8 cellular contexts compared by ENCODE assay signal in the genomic region with DNA sequence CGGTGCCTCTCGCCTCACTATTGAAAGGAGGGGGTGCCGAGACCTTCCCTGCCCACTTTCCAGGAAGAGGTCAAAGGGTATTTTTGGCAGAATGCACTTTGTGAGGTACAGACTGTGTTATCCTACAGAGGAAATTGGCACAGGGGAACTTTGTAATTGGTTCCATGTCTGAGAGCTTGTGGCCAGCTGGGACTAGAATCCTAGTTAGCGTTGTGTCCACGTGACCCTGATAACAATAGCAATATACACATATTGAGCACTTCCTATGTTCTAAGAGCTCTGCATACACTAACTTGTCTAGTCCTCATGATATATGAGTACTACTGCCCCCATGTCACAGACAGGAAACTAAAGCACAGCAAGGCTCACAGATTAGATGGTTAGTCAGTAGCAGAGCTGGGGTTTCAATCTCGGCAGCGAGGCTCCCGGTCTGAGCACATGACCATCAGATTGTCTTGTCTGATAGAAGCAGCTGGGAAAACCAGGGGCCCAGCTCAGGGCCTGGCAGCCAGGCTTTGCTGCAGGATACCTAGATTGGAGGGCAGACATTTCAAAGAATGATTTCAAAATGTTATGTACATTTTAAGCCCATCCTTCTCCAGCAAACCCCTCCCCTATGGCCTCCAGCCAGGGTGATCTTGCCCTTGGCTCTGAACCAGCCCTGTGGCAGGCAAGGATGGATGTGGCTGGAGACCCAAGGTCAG. TPM values are rescaled to one million over a fixed set of nuclear protein-coding genes. Genes with fewer than 3 reads are reported as not detected.
DNase-seq lines count a peak whose midpoint lies in the region; ATAC-seq lines count a peak whose summit lies in the region.

No MANE protein-coding gene starts in this region.

- H3K27ac Mint-ChIP-seq in activated naive CD8-positive, alpha-beta T cell treated with anti-CD3 and anti-CD28 coated beads, Interleukin-2, amount 10 ng/mL, durations not matched to agents 7 days and 5 days: peak overlapping the region; percentile 93

- no peaks in the 10 kb centered on the region for H3K9me3 Mint-ChIP-seq in activated naive CD8-positive, alpha-beta T cell treated with anti-CD3 and anti-CD28 coated beads, Interleukin-2, amount 10 ng/mL, durations not matched to agents 7 days and 5 days

- in situ Hi-C loops in HAP-1 (cut with MboI; ENCODE audit: low sequenced_read_pairs): no loop called here

- H3K4me3 Mint-ChIP-seq in activated naive CD8-positive, alpha-beta T cell treated with anti-CD3 and anti-CD28 coated beads, Interleukin-2, amount 10 ng/mL, durations not matched to agents 7 days and 5 days: peak overlapping the region; percentile 86

- no peaks in the 10 kb centered on the region for H3K27me3 ChIP-seq in HAP-1 (ENCODE audit: low read depth)

- peak overlapping the region; percentile 15; the same call in 1 of the 2 replicates for H3K4me3 ChIP-seq in iPS-18c (ENCODE audit: insufficient read depth, low read depth, low read length)
- no peak overlapping the region for H3K4me3 ChIP-seq in HAP-1

- H3K9me3 ChIP-seq in iPS-18c (ENCODE audit: control insufficient read depth, insufficient read depth, low read length) (no peaks in the 10 kb centered on the region), HAP-1 (no peaks in the 10 kb centered on the region)

- H3K4me1 ChIP-seq in HAP-1: no peaks in the 10 kb centered on the region

- POLR2A ChIA-PET in activated naive CD8-positive, alpha-beta T cell treated with anti-CD3 and anti-CD28 coated beads, Interleukin-2, amount 10 ng/mL, durations not matched to agents 7 days and 5 days (lab: Charles Lee): interaction anchor here (0.6 to 3.8 kb wide), 18 partner anchors 8 to 291 kb away, joined by 3 to 65 read pairs (median 6); partner anchors contain the start of gene MAPK14

- no peaks in the 10 kb centered on the region for H3K27me3 Mint-ChIP-seq in activated naive CD8-positive, alpha-beta T cell treated with anti-CD3 and anti-CD28 coated beads, Interleukin-2, amount 10 ng/mL, durations not matched to agents 7 days and 5 days

- peaks cover 22% of the 10 kb centered on the region for H3K36me3 Mint-ChIP-seq in activated naive CD8-positive, alpha-beta T cell treated with anti-CD3 and anti-CD28 coated beads, Interleukin-2, amount 10 ng/mL, durations not matched to agents 7 days and 5 days

- DNase-seq in COLO668 (lab: John Stamatoyannopoulos, UW; ENCODE audit: unreplicated experiment): peak; percentile 58
- peak; percentile 94 for DNase-seq in OCI-M1 (lab: John Stamatoyannopoulos, UW)
- peak; percentile 54 for DNase-seq in activated naive CD8-positive, alpha-beta T cell treated with anti-CD3 and anti-CD28 coated beads, Interleukin-2, amount 10 ng/mL, durations not matched to agents 7 days and 5 days
- peak in 2 of 3 donors; percentile 41 to 57 for DNase-seq in stimulated activated CD4-positive, alpha-beta T cell treated with anti-CD3 and anti-CD28 coated beads, Interleukin-12 subunit alpha, Interleukin-12 subunit beta, amount 100 ng/mL, for 48 hours (ENCODE audit: low read depth in 2 of 3, low spot score in 1 of 3)
- DNase-seq in HAP-1 (ENCODE audit: low spot score in 2 of 2): no peak

- ATAC-seq in GM19455 (IDR thresholded peaks at IDR 0.05; ENCODE audit: unreplicated experiment) (peak; percentile 91), HG03457 (IDR thresholded peaks at IDR 0.05; ENCODE audit: unreplicated experiment) (peak; percentile 82)
- peak; percentile 81 for ATAC-seq in activated naive CD8-positive, alpha-beta T cell treated with anti-CD3 and anti-CD28 coated beads, Interleukin-2, amount 10 ng/mL, durations not matched to agents 7 days and 5 days (ENCODE audit: low read depth)

- no peaks in the 10 kb centered on the region for H3K36me3 ChIP-seq in HAP-1 (replicated peaks)

- peaks cover 49% of the 10 kb centered on the region for H3K4me1 Mint-ChIP-seq in activated naive CD8-positive, alpha-beta T cell treated with anti-CD3 and anti-CD28 coated beads, Interleukin-2, amount 10 ng/mL, durations not matched to agents 7 days and 5 days

RNA-seq across cellular contexts. Expression of gene MAPK13, which starts 1.4 kb away (rescaled TPM):
- 10 to 100 TPM; 40.5 to 41.6 TPM for total RNA-seq in activated naive CD8-positive, alpha-beta T cell treated with anti-CD3 and anti-CD28 coated beads, Interleukin-2, amount 10 ng/mL, durations not matched to agents 7 days and 5 days

Comparison
In these comparisons a context has a peak if more than half of its experiments do, and no peak if none do; other contexts are left out.
1. DNase-seq: peak in COLO668 (single experiment), OCI-M1 (single experiment), activated naive CD8-positive, alpha-beta T cell treated with anti-CD3 and anti-CD28 coated beads, Interleukin-2, amount 10 ng/mL, durations not matched to agents 7 days and 5 days (single experiment) and stimulated activated CD4-positive, alpha-beta T cell treated with anti-CD3 and anti-CD28 coated beads, Interleukin-12 subunit alpha, Interleukin-12 subunit beta, amount 100 ng/mL, for 48 hours (2 of 3); none in HAP-1 (0 of 2).
2. Peak in every context shown above with its lines, with median percentiles within 50 percentile points of each other: ATAC-seq.